9 cellular contexts compared by ENCODE assay signal in the genomic region with DNA sequence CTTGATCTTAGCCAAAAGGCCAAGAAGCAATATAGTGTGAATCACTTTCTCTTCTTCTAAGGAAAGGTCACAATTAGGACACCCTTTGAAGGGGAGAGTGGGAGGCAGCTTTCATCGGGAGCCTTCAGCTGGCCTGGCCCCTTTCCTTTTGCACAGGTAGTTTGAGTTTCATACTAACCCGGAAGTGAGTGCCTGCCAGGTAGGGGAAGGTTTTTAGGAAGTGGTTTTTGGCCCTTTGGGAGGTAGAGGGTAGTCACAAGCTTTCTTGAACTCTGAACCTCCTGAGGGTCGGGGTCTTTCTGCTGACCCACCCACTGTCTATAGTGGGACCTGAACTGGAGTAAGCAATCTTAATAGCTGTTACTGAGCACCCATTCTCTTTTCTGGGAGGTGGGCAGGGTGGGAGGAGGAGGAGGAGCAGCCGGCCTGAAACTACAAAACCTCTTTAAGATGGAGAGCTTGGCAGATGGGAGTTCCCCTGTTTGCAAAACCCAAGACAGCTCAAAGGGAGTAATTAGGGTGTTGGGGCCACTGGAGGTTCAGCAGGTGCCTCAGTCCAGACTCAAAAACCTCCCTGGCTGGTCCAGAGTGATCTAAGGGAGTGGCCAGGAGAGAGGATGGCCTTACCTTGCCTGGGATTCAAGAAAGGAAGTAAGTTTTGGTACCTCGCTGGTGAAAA. TPM values are rescaled to one million over a fixed set of nuclear protein-coding genes. Genes with fewer than 3 reads are reported as not detected.
DNase-seq lines count a peak whose midpoint lies in the region; ATAC-seq and TF ChIP-seq lines count a peak whose summit lies in the region.
"Had no signal": no experiment of that assay in that cellular context is flagged by ENCODE, and none has a peak within 500 bp of the region (broad histone marks: within the 10 kb centered on the region; RNA-seq: fewer than 3 reads in every experiment).

No MANE protein-coding gene starts in this region.

- ATAC-seq in GM18517 (IDR thresholded peaks at IDR 0.05; ENCODE audit: unreplicated experiment) (peak; percentile 32), naive B cell (ENCODE audit: low read depth in 2 of 2) (peak; percentile 46 to 49), sciatic nerve (no peak)

- H3K36me3 ChIP-seq in neuronal stem cell (replicated peaks in 1 of 2; ENCODE audit: control insufficient read depth in 2 of 2, insufficient read depth in 2 of 2, low read length in 2 of 2), result peaks cover 0 to 10% of the 10 kb centered on the region in 2 donors

- no peak overlapping the region for H3K18ac ChIP-seq in neuronal stem cell (ENCODE audit: low read length)

- H3K27me3 ChIP-seq in neuronal stem cell (ENCODE audit: control insufficient read depth in 3 of 3, insufficient read depth in 3 of 3, low read depth in 1 of 3, low read length in 3 of 3), result no peaks in the 10 kb centered on the region

- H3K9me3 ChIP-seq in neuronal stem cell (replicated peaks in 1 of 2; ENCODE audit: control insufficient read depth in 2 of 2, insufficient read depth in 1 of 2, low read depth in 1 of 2, low read length in 2 of 2), result no peaks in the 10 kb centered on the region

- DNase-seq in HFFc6 (no peak), naive B cell (peak; percentile 46), neuronal stem cell (ENCODE audit: low spot score) (no peak), caudate nucleus (lab: John Stamatoyannopoulos, UW) (no peak), NCI-H2227 (lab: John Stamatoyannopoulos, UW; ENCODE audit: unreplicated experiment) (no peak), sciatic nerve (ENCODE audit: low spot score) (no peak)
- DNase-seq: NCI-H748 treated with DMSO at 0.1 percent for 48 hours had no signal

- H3K14ac ChIP-seq in neuronal stem cell (ENCODE audit: low read length), result no peak overlapping the region

- H2BK15ac ChIP-seq in neuronal stem cell (ENCODE audit: low read length), result no peak overlapping the region

- H3K36me3 Mint-ChIP-seq in HFFc6 (ENCODE audit: low read depth) (peaks cover 10% of the 10 kb centered on the region), naive B cell (no peaks in the 10 kb centered on the region)
- peaks cover 11% of the 10 kb centered on the region for H3K36me3 Mint-ChIP-seq in T-helper 1 cell treated with Interleukin-12 subunit alpha and Interleukin-12 subunit beta and Interleukin-4 antibody, amounts not matched to agents 30 μg/mL and 1 μg/mL, for 36 hours (ENCODE audit: low read depth)

- no peak overlapping the region for H3K4ac ChIP-seq in neuronal stem cell (ENCODE audit: low read length)

- H3K27me3 Mint-ChIP-seq in HFFc6 (ENCODE audit: insufficient read depth) (no peaks in the 10 kb centered on the region; the same call in 1 of the 2 replicates), naive B cell (no peaks in the 10 kb centered on the region)
- H3K27me3 Mint-ChIP-seq in T-helper 1 cell treated with Interleukin-12 subunit alpha and Interleukin-12 subunit beta and Interleukin-4 antibody, amounts not matched to agents 30 μg/mL and 1 μg/mL, for 36 hours (ENCODE audit: low read depth), result no peaks in the 10 kb centered on the region

- no peak overlapping the region for H3K4me3 ChIP-seq in neuronal stem cell (ENCODE audit: low read length in 2 of 2)

- no peak overlapping the region for H2BK120ac ChIP-seq in neuronal stem cell (ENCODE audit: low read depth, low read length)

- H3K9ac ChIP-seq in neuronal stem cell (ENCODE audit: low read depth, low read length, poor library complexity), result no peak overlapping the region

- H3K4me2 ChIP-seq in neuronal stem cell (ENCODE audit: insufficient read depth, low read length, poor library complexity, severe bottlenecking), result no peak overlapping the region

- H3K4me1 Mint-ChIP-seq in HFFc6 (ENCODE audit: low read depth) (peaks cover 60% of the 10 kb centered on the region), naive B cell (peaks cover 58 to 81% (median 73%) of the 10 kb centered on the region in 3 donors)
- peaks cover 57% of the 10 kb centered on the region for H3K4me1 Mint-ChIP-seq in T-helper 1 cell treated with Interleukin-12 subunit alpha and Interleukin-12 subunit beta and Interleukin-4 antibody, amounts not matched to agents 30 μg/mL and 1 μg/mL, for 36 hours (ENCODE audit: low read depth)

- H2AK5ac ChIP-seq in neuronal stem cell (ENCODE audit: low read depth, low read length), result no peak overlapping the region

- H4K8ac ChIP-seq in neuronal stem cell (ENCODE audit: low read depth, low read length), result no peak overlapping the region

- H2BK5ac ChIP-seq in neuronal stem cell (ENCODE audit: low read length), result no peak overlapping the region

- intact Hi-C loops in sciatic nerve (cut with DNase I), result no loop called here

- no peak overlapping the region for H3K27ac ChIP-seq in neuronal stem cell (replicated peaks; ENCODE audit: low read length)
- no peak overlapping the region for H3K27ac ChIP-seq in caudate nucleus (ENCODE audit: low read depth, low read length)

- WGBS in neuronal stem cell (ENCODE audit: extremely low coverage in 2 of 2, insufficient read length in 2 of 2, insufficient replicate concordance in 1 of 2), 2 donors, result no CpG with 5 or more reads among the region's 5 CpGs

- no peak overlapping the region for H2BK12ac ChIP-seq in neuronal stem cell (ENCODE audit: low read length)

- no peaks in the 10 kb centered on the region for H3K79me1 ChIP-seq in neuronal stem cell (ENCODE audit: low read depth, low read length)

- no peak for TF ChIP-seq CTCF in HFFc6 (IDR thresholded peaks at IDR 0.05)

- H3K23ac ChIP-seq in neuronal stem cell (ENCODE audit: low read depth, low read length, poor library complexity), result no peak overlapping the region

- H3K4me1 ChIP-seq in neuronal stem cell (ENCODE audit: control insufficient read depth in 2 of 2, insufficient read depth in 1 of 2, low read depth in 1 of 2, low read length in 2 of 2), result peaks cover 9 to 12% of the 10 kb centered on the region in 2 donors

- H3K27ac Mint-ChIP-seq in HFFc6 (peak overlapping the region; percentile 40), naive B cell (peak overlapping the region; percentile 84 to 95 (median 92))
- peak overlapping the region; percentile 81 for H3K27ac Mint-ChIP-seq in T-helper 1 cell treated with Interleukin-12 subunit alpha and Interleukin-12 subunit beta and Interleukin-4 antibody, amounts not matched to agents 30 μg/mL and 1 μg/mL, for 36 hours

- H3K4me3 Mint-ChIP-seq in HFFc6 (no peak overlapping the region; the same call in 1 of the 2 replicates), naive B cell (peak overlapping the region; percentile 29 to 86 (median 50))
- peak overlapping the region; percentile 54 for H3K4me3 Mint-ChIP-seq in T-helper 1 cell treated with Interleukin-12 subunit alpha and Interleukin-12 subunit beta and Interleukin-4 antibody, amounts not matched to agents 30 μg/mL and 1 μg/mL, for 36 hours

- no peak overlapping the region for H2AFZ ChIP-seq in neuronal stem cell (ENCODE audit: low read length)

- no peak overlapping the region for H4K91ac ChIP-seq in neuronal stem cell (ENCODE audit: low read depth, low read length, poor library complexity)

- H3K9me3 Mint-ChIP-seq in HFFc6, result no peaks in the 10 kb centered on the region
- no peaks in the 10 kb centered on the region for H3K9me3 Mint-ChIP-seq in T-helper 1 cell treated with Interleukin-12 subunit alpha and Interleukin-12 subunit beta and Interleukin-4 antibody, amounts not matched to agents 30 μg/mL and 1 μg/mL, for 36 hours
- H3K9me3 Mint-ChIP-seq in naive B cell, result no peaks in the 10 kb centered on the region

RNA-seq across cellular contexts. Expression of gene LARP1, which starts 6.0 kb away (rescaled TPM):
- total RNA-seq in HFFc6 (2021; fragmentation: NEBNext Ultra II Directional; extraction: Animal tissue kit (Norgen Biotek cat#: 25700)), result 100 to 1,000 TPM; 204 to 228 (median 208) TPM
- polyA plus RNA-seq in naive B cell (ENCODE audit: low read depth in 6 of 6), result 10 to 100 TPM in 4 of 6 donors, 1 to 10 TPM in 2; 4.3 to 22.7 (median 11.1) TPM
- 96.5 TPM for polyA plus RNA-seq in neuronal stem cell (2013, experiment 1 of 2)
- polyA plus RNA-seq in neuronal stem cell (2013, experiment 2 of 2), result 92.3 TPM
- 157 TPM for total RNA-seq in sciatic nerve

Comparison
In these comparisons a context has a peak if more than half of its experiments do, and no peak if none do; other contexts are left out.
1. H3K27ac Mint-ChIP-seq: peak in every context shown above with its lines; median percentile 92 in naive B cell; 81 in T-helper 1 cell treated with Interleukin-12 subunit alpha and Interleukin-12 subunit beta and Interleukin-4 antibody, amounts not matched to agents 30 μg/mL and 1 μg/mL, for 36 hours; 40 in HFFc6.